In genomic region chr2:168210216-168210897, GRCh38 we compare ENCODE assay signal across 13 cellular contexts. TPM values are rescaled to one million over a fixed set of nuclear protein-coding genes. Genes with fewer than 3 reads are reported as not detected.
DNase-seq lines count a peak whose midpoint lies in the region; ATAC-seq, FAIRE-seq and TF ChIP-seq lines count a peak whose summit lies in the region.
"Had no signal": no experiment of that assay in that cellular context is flagged by ENCODE, and none has a peak within 500 bp of the region (broad histone marks: within the 10 kb centered on the region; RNA-seq: fewer than 3 reads in every experiment).

No MANE protein-coding gene starts in this region.

- in situ Hi-C loops in HepG2 (cut with HindIII; ENCODE audit: extremely low pct_ligation_motif_present, low pct_unique_long_range_greater_than_20kb): no loop called here

- TF ChIP-seq RAD21 in HepG2 (CRISPR knock-in tag; IDR thresholded peaks at IDR 0.05): no peak

- peaks cover 55% of the 10 kb centered on the region for H3K4me1 Mint-ChIP-seq in activated B cell treated with CpG ODN at 0.5 μM for 24 hours

- H3K27me3 ChIP-seq in HepG2 (ENCODE audit: control insufficient read depth in 1 of 2, insufficient read depth in 2 of 2, low read length in 2 of 2): no peaks in the 10 kb centered on the region
- H3K27me3 ChIP-seq in right lobe of liver: no peaks in the 10 kb centered on the region
- H3K27me3 ChIP-seq in foreskin keratinocyte: no peaks in the 10 kb centered on the region

- H3K4me3 ChIP-seq in HepG2 (replicated peaks in 1 of 3; ENCODE audit: insufficient read depth in 1 of 3, low read depth in 2 of 3, low read length in 3 of 3) (no peak overlapping the region), right lobe of liver (no peak overlapping the region)

- no peak for FAIRE-seq in HepG2 (lab: Jason Lieb, UNC)
- FAIRE-seq: H1 had no signal

- no peak overlapping the region for H2AFZ ChIP-seq in HepG2 (ENCODE audit: low read length)

- intact Hi-C loops in HepG2 (cut with micrococcal nuclease; ENCODE audit: unreplicated experiment) (no loop called here), right lobe of liver (cut with DNase I) (no loop called here), activated B cell treated with CpG ODN at 0.5 μM for 24 hours (cut with micrococcal nuclease) (no loop called here), posterior cingulate gyrus (cut with DNase I) (no loop called here)

- TF ChIP-seq POLR2A in HepG2 (IDR thresholded peaks at IDR 0.05; ENCODE audit: insufficient read depth in 1 of 2, low read depth in 2 of 2, low read length in 2 of 2) (no peak), right lobe of liver (IDR thresholded peaks at IDR 0.05) (no peak)

- peaks cover 28% of the 10 kb centered on the region for H3K79me2 ChIP-seq in HepG2 (ENCODE audit: insufficient read depth, low read length)

- TF ChIP-seq EP300 in HepG2 (IDR thresholded peaks at IDR 0.05; ENCODE audit: low read depth in 2 of 2, low read length in 2 of 2): no peak
- TF ChIP-seq EP300 in HepG2 (CRISPR knock-in tag; IDR thresholded peaks at IDR 0.05; ENCODE audit: borderline replicate concordance): no peak

- H3K36me3 ChIP-seq in HepG2 (replicated peaks in 1 of 2; ENCODE audit: control insufficient read depth in 1 of 2, insufficient read depth in 2 of 2, low read length in 2 of 2) (peaks cover 0 to 1% of the 10 kb centered on the region in 2 experiments; a peak in 1 of 5 replicates), right lobe of liver (no peaks in the 10 kb centered on the region)

- no peak for DNase-seq in HepG2 (ENCODE audit: low spot score)
- DNase-seq in right lobe of liver: no peak
- no peak for DNase-seq in activated B cell treated with CpG ODN at 0.5 μM for 24 hours
- peak in 1 of 2 donors; percentile 5 for DNase-seq in foreskin keratinocyte
- no peak for DNase-seq in posterior cingulate gyrus
- DNase-seq in NCI-H1436 (lab: John Stamatoyannopoulos, UW): no peak
- no peak for DNase-seq in activated effector memory CD4-positive, alpha-beta T cell treated with Interleukin-2 at 50 U/mL for 16 hours
- DNase-seq: COR-L47; left colon; NCI-H187 treated with DMSO at 0.1 percent for 48 hours; stimulated activated CD4-positive, alpha-beta T cell treated with anti-CD3 and anti-CD28 coated beads, Interleukin-12 subunit alpha, Interleukin-12 subunit beta, amount 100 ng/mL, for 4 hours had no signal

- H3K9ac ChIP-seq in HepG2 (ENCODE audit: insufficient read depth, low read depth, low read length): no peak overlapping the region

- no peaks in the 10 kb centered on the region for H3K27me3 Mint-ChIP-seq in activated B cell treated with CpG ODN at 0.5 μM for 24 hours

- no peaks in the 10 kb centered on the region for H3K36me3 Mint-ChIP-seq in activated B cell treated with CpG ODN at 0.5 μM for 24 hours (ENCODE audit: low read depth)

- H3K9me3 ChIP-seq in HepG2 (ENCODE audit: low read length) (no peaks in the 10 kb centered on the region), right lobe of liver (no peaks in the 10 kb centered on the region)

- CTCF ChIA-PET in HepG2 (lab: Yijun Ruan, JAX; ENCODE audit: low intra/inter-chr PET ratio, low total read pairs) (no interaction called here), activated B cell treated with CpG ODN at 0.5 μM for 24 hours (lab: Charles Lee) (no interaction called here)

- ATAC-seq in HepG2 (no peak), right lobe of liver (no peak), activated B cell treated with CpG ODN at 0.5 μM for 24 hours (ENCODE audit: low read depth) (no peak), foreskin keratinocyte (no peak), GM18907 (IDR thresholded peaks at IDR 0.05; ENCODE audit: unreplicated experiment) (no peak)

- peak overlapping the region; percentile 18 for H3K27ac ChIP-seq in HepG2 (ENCODE audit: extremely low read length, insufficient read depth, low read length)
- H3K27ac ChIP-seq in right lobe of liver: no peak overlapping the region
- H3K27ac ChIP-seq in foreskin keratinocyte: peak overlapping the region; percentile 13

- H3K9me3 Mint-ChIP-seq in activated B cell treated with CpG ODN at 0.5 μM for 24 hours: no peaks in the 10 kb centered on the region

- BruUV-seq in HepG2 (replicated peaks; lab: Mats Ljungman, UMichigan): no TSS peak

- TF ChIP-seq CTCF in HepG2 (CRISPR knock-in tag; IDR thresholded peaks at IDR 0.05): no peak
- TF ChIP-seq CTCF in right lobe of liver (IDR thresholded peaks at IDR 0.05): no peak
- no peak for TF ChIP-seq CTCF in activated B cell treated with CpG ODN at 0.5 μM for 24 hours (IDR thresholded peaks at IDR 0.05)
- no peak for TF ChIP-seq CTCF in foreskin keratinocyte (conservative IDR thresholded peaks at IDR 0.05)

- H3K4me1 ChIP-seq in HepG2 (ENCODE audit: insufficient read depth, low read length) (peaks cover 45% of the 10 kb centered on the region), right lobe of liver (no peaks in the 10 kb centered on the region), foreskin keratinocyte (peaks cover 27% of the 10 kb centered on the region)

- peak overlapping the region; percentile 54 for H3K27ac Mint-ChIP-seq in activated B cell treated with CpG ODN at 0.5 μM for 24 hours

- POLR2A ChIA-PET in HepG2 (lab: Yijun Ruan, JAX): no interaction called here
- POLR2A ChIA-PET in activated B cell treated with CpG ODN at 0.5 μM for 24 hours (lab: Charles Lee): interaction anchor here (1.8 to 2.3 kb wide), 2 partner anchors 15 to 45 kb away, joined by 5 to 27 read pairs; no protein-coding TSS in a partner anchor

- H3K4me2 ChIP-seq in HepG2 (ENCODE audit: low read depth, low read length): no peak overlapping the region

- WGBS in HepG2 (ENCODE audit: low lambda C conversion rate): 98% methylated on average over 9 of the region's 9 CpGs
- 68% methylated on average over 9 of the region's 9 CpGs for WGBS in right lobe of liver (ENCODE audit: insufficient coverage, low coverage, low lambda C conversion rate, missing lambda C conversion rate)

- H3K4me3 Mint-ChIP-seq in activated B cell treated with CpG ODN at 0.5 μM for 24 hours: peak overlapping the region; percentile 60

- no peaks in the 10 kb centered on the region for H4K20me1 ChIP-seq in HepG2 (ENCODE audit: insufficient read depth, low read length)

TF ChIP-seq in HepG2, 621 proteins besides CTCF, POLR2A, EP300 and RAD21:
- TF ChIP-seq ZNF251 (CRISPR knock-in tag; IDR thresholded peaks at IDR 0.05) (no peak), ZNF580 (CRISPR knock-in tag; IDR thresholded peaks at IDR 0.05; ENCODE audit: borderline replicate concordance, low read depth) (no peak), BRF2 (CRISPR knock-in tag; IDR thresholded peaks at IDR 0.05) (no peak)

RNA-seq across cellular contexts. Expression of gene STK39, which starts 37.0 kb away (rescaled TPM):
- 27.3 and 27.5 TPM in 2 replicates for total RNA-seq in HepG2 (2016; rRNA removed; fragmentation: Illumina TruSeq; extraction: Trizol)
- 38.8 and 42.4 TPM in 2 replicates for total RNA-seq in HepG2 (2016; cell fraction: cytosol; rRNA removed; fragmentation: Illumina TruSeq; extraction: Trizol; ENCODE audit: low read depth)
- total RNA-seq in HepG2 (2016; cell fraction: insoluble cytoplasmic fraction; rRNA removed; fragmentation: Illumina TruSeq; extraction: Trizol): 26.6 and 28.7 TPM in 2 replicates
- total RNA-seq in HepG2 (2016; cell fraction: membrane; rRNA removed; fragmentation: Illumina TruSeq; extraction: Trizol): 34.3 and 39.4 TPM in 2 replicates
- 28.1 and 30.8 TPM in 2 replicates for total RNA-seq in HepG2 (2016; cell fraction: nucleus; rRNA removed; fragmentation: Illumina TruSeq; extraction: Trizol)
- polyA plus RNA-seq in HepG2 (2011; rRNA removed): 34.7 and 38.4 TPM in 2 replicates
- 19.6 and 35.4 TPM in 2 replicates for polyA plus RNA-seq in HepG2 (2011; cell fraction: cytosol; rRNA removed)
- polyA plus RNA-seq in HepG2 (2011; cell fraction: nucleus; rRNA removed): 15.4 and 20.0 TPM in 2 replicates
- 37.9 and 40.1 TPM in 2 replicates for polyA plus RNA-seq in HepG2 (2012)
- 23.2 and 23.9 TPM in 2 replicates for polyA plus RNA-seq in HepG2 (2016; cell fraction: cytosol; fragmentation: Illumina TruSeq; extraction: Trizol; ENCODE audit: low read depth)
- 39.3 and 39.7 TPM in 2 replicates for polyA plus RNA-seq in HepG2 (2016; cell fraction: insoluble cytoplasmic fraction; fragmentation: Illumina TruSeq; extraction: Trizol; ENCODE audit: low read depth)
- polyA plus RNA-seq in HepG2 (2016; cell fraction: membrane; fragmentation: Illumina TruSeq; extraction: Trizol; ENCODE audit: low read depth): 33.8 and 36.7 TPM in 2 replicates
- polyA plus RNA-seq in HepG2 (2016; cell fraction: nucleus; fragmentation: Illumina TruSeq; extraction: Trizol; ENCODE audit: insufficient read depth, low read depth): 24.8 and 27.7 TPM in 2 replicates
- 2.6 and 29.6 TPM in 2 replicates for polyA minus RNA-seq in HepG2 (2011; rRNA and poly(A)+ RNA removed; ENCODE audit: low replicate concordance)
- 29.1 and 30.6 TPM in 2 replicates for polyA minus RNA-seq in HepG2 (2011; cell fraction: cytosol; rRNA and poly(A)+ RNA removed)
- 93.1 and 93.4 TPM in 2 replicates for polyA minus RNA-seq in HepG2 (2011; cell fraction: nucleus; rRNA and poly(A)+ RNA removed)
- total RNA-seq in right lobe of liver: 1 to 10 TPM in 1 of 6 experiments, under 1 TPM in 5; 0.29 to 1.2 (median 0.60) TPM
- 17.8 and 18.5 TPM in 2 replicates for total RNA-seq in activated B cell treated with CpG ODN at 0.5 μM for 24 hours
- 28.8 and 29.7 TPM in 2 replicates for total RNA-seq in foreskin keratinocyte
- 18.0 and 19.4 TPM in 2 replicates for polyA plus RNA-seq in foreskin keratinocyte

Comparison
In these comparisons a context has a peak if more than half of its experiments do, and no peak if none do; other contexts are left out.
1. H3K27ac ChIP-seq: peak in HepG2 (single experiment) and foreskin keratinocyte (single experiment); none in right lobe of liver (0 of 3).